ENCODE assay signal across 1 cellular context in the genomic region with DNA sequence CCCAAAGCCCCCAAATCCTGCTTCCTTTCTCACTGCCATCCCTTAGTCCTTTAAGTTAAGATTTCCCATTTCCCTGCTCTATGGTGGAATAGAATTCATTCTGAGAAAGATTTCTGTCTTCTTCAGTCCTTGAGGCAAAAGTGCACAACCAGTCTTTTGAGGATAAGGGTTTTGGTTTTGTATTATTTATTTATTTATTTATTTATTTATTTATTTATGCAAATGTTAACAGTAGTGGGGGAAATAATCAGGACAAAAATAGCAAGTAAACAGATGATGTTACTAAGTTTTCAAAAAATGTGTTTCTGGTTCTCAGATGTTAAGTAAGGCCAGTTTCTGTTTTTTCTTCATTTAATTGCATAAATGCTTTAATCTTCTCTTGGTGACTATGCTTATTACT.
TF ChIP-seq lines count a peak whose summit lies in the region.

No MANE protein-coding gene starts in this region.

TF ChIP-seq in HEK293, 187 proteins besides CTCF, POLR2A, EP300 and RAD21 (continued from another document and continues in another):
- TF ChIP-seq, protein P1, sequence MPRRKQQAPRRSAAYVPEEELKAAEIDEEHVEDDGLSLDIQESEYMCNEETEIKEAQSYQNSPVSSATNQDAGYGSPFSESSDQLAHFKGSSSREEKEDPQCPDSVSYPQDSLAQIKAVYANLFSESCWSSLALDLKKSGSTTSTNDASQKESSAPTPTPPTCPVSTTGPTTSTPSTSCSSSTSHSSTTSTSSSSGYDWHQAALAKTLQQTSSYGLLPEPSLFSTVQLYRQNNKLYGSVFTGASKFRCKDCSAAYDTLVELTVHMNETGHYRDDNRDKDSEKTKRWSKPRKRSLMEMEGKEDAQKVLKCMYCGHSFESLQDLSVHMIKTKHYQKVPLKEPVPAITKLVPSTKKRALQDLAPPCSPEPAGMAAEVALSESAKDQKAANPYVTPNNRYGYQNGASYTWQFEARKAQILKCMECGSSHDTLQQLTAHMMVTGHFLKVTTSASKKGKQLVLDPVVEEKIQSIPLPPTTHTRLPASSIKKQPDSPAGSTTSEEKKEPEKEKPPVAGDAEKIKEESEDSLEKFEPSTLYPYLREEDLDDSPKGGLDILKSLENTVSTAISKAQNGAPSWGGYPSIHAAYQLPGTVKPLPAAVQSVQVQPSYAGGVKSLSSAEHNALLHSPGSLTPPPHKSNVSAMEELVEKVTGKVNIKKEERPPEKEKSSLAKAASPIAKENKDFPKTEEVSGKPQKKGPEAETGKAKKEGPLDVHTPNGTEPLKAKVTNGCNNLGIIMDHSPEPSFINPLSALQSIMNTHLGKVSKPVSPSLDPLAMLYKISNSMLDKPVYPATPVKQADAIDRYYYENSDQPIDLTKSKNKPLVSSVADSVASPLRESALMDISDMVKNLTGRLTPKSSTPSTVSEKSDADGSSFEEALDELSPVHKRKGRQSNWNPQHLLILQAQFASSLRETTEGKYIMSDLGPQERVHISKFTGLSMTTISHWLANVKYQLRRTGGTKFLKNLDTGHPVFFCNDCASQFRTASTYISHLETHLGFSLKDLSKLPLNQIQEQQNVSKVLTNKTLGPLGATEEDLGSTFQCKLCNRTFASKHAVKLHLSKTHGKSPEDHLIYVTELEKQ (tag by site-specific recombination; IDR thresholded peaks at IDR 0.05; ENCODE audit: borderline replicate concordance), result no peak
- TF ChIP-seq ZFP37 (tag by site-specific recombination; IDR thresholded peaks at IDR 0.05) (no peak), ZSCAN16 (tag by site-specific recombination; IDR thresholded peaks at IDR 0.05) (no peak), ZNF24 (tag by site-specific recombination; IDR thresholded peaks at IDR 0.05) (no peak), ZFP41 (tag by site-specific recombination; IDR thresholded peaks at IDR 0.05; ENCODE audit: borderline replicate concordance) (no peak), ZNF274 (IDR thresholded peaks at IDR 0.05; ENCODE audit: low read length) (no peak), ZNF274 (tag by site-specific recombination; IDR thresholded peaks at IDR 0.05; ENCODE audit: borderline replicate concordance) (no peak), ZBTB8A (tag by site-specific recombination; IDR thresholded peaks at IDR 0.05) (peak; percentile 51; the same call in 1 of the 2 replicates), ZBTB1 (tag by site-specific recombination; IDR thresholded peaks at IDR 0.05) (no peak), ZNF585B (tag by site-specific recombination; IDR thresholded peaks at IDR 0.05) (no peak), ZNF654 (tag by site-specific recombination; IDR thresholded peaks at IDR 0.05; ENCODE audit: low read depth) (0 out of 2 replicates have a peak, but pooled peaks have one; percentile 8), ZNF433 (tag by site-specific recombination; IDR thresholded peaks at IDR 0.05; ENCODE audit: low read depth) (0 out of 2 replicates have a peak, but pooled peaks have one; percentile 21), ZNF670 (tag by site-specific recombination; IDR thresholded peaks at IDR 0.05; ENCODE audit: low read depth) (no peak), YY2 (tag by site-specific recombination; IDR thresholded peaks at IDR 0.05) (no peak), ZNF623 (tag by site-specific recombination; IDR thresholded peaks at IDR 0.05) (peak; percentile 61), ZNF530 (tag by site-specific recombination; IDR thresholded peaks at IDR 0.05; ENCODE audit: low read depth) (0 out of 2 replicates have a peak, but pooled peaks have one; percentile 18), ZNF677 (tag by site-specific recombination; IDR thresholded peaks at IDR 0.05) (no peak), ZNF658 (tag by site-specific recombination; IDR thresholded peaks at IDR 0.05) (no peak), ZNF266 (tag by site-specific recombination; IDR thresholded peaks at IDR 0.05; ENCODE audit: low read depth) (peak; percentile 55; the same call in 1 of the 2 replicates), HOXC10 (CRISPR knock-in tag; IDR thresholded peaks at IDR 0.05) (no peak), ZNF837 (tag by site-specific recombination; IDR thresholded peaks at IDR 0.05) (no peak), ZNF140 (tag by site-specific recombination; IDR thresholded peaks at IDR 0.05) (0 out of 2 replicates have a peak, but pooled peaks have one; percentile 36), BCL11A (tag by site-specific recombination; IDR thresholded peaks at IDR 0.05; ENCODE audit: low read depth) (no peak), ZNF10 (tag by site-specific recombination; IDR thresholded peaks at IDR 0.05) (no peak)
- TF ChIP-seq, protein P2, sequence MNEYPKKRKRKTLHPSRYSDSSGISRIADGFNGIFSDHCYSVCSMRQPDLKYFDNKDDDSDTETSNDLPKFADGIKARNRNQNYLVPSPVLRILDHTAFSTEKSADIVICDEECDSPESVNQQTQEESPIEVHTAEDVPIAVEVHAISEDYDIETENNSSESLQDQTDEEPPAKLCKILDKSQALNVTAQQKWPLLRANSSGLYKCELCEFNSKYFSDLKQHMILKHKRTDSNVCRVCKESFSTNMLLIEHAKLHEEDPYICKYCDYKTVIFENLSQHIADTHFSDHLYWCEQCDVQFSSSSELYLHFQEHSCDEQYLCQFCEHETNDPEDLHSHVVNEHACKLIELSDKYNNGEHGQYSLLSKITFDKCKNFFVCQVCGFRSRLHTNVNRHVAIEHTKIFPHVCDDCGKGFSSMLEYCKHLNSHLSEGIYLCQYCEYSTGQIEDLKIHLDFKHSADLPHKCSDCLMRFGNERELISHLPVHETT (tag by site-specific recombination; IDR thresholded peaks at IDR 0.05), result no peak
- TF ChIP-seq, protein P3, sequence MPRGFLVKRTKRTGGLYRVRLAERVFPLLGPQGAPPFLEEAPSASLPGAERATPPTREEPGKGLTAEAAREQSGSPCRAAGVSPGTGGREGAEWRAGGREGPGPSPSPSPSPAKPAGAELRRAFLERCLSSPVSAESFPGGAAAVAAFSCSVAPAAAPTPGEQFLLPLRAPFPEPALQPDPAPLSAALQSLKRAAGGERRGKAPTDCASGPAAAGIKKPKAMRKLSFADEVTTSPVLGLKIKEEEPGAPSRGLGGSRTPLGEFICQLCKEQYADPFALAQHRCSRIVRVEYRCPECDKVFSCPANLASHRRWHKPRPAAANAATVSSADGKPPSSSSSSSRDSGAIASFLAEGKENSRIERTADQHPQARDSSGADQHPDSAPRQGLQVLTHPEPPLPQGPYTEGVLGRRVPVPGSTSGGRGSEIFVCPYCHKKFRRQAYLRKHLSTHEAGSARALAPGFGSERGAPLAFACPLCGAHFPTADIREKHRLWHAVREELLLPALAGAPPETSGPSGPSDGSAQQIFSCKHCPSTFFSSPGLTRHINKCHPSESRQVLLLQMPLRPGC (tag by site-specific recombination; IDR thresholded peaks at IDR 0.05), result no peak
- TF ChIP-seq, protein P4, sequence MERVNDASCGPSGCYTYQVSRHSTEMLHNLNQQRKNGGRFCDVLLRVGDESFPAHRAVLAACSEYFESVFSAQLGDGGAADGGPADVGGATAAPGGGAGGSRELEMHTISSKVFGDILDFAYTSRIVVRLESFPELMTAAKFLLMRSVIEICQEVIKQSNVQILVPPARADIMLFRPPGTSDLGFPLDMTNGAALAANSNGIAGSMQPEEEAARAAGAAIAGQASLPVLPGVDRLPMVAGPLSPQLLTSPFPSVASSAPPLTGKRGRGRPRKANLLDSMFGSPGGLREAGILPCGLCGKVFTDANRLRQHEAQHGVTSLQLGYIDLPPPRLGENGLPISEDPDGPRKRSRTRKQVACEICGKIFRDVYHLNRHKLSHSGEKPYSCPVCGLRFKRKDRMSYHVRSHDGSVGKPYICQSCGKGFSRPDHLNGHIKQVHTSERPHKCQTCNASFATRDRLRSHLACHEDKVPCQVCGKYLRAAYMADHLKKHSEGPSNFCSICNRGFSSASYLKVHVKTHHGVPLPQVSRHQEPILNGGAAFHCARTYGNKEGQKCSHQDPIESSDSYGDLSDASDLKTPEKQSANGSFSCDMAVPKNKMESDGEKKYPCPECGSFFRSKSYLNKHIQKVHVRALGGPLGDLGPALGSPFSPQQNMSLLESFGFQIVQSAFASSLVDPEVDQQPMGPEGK (tag by site-specific recombination; IDR thresholded peaks at IDR 0.05), result no peak
- TF ChIP-seq, protein P5, sequence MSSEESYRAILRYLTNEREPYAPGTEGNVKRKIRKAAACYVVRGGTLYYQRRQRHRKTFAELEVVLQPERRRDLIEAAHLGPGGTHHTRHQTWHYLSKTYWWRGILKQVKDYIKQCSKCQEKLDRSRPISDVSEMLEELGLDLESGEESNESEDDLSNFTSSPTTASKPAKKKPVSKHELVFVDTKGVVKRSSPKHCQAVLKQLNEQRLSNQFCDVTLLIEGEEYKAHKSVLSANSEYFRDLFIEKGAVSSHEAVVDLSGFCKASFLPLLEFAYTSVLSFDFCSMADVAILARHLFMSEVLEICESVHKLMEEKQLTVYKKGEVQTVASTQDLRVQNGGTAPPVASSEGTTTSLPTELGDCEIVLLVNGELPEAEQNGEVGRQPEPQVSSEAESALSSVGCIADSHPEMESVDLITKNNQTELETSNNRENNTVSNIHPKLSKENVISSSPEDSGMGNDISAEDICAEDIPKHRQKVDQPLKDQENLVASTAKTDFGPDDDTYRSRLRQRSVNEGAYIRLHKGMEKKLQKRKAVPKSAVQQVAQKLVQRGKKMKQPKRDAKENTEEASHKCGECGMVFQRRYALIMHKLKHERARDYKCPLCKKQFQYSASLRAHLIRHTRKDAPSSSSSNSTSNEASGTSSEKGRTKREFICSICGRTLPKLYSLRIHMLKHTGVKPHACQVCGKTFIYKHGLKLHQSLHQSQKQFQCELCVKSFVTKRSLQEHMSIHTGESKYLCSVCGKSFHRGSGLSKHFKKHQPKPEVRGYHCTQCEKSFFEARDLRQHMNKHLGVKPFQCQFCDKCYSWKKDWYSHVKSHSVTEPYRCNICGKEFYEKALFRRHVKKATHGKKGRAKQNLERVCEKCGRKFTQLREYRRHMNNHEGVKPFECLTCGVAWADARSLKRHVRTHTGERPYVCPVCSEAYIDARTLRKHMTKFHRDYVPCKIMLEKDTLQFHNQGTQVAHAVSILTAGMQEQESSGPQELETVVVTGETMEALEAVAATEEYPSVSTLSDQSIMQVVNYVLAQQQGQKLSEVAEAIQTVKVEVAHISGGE (tag by site-specific recombination; conservative IDR thresholded peaks at IDR 0.05; ENCODE audit: low read depth), result peak; percentile 47; the same call in 1 of the 2 replicates
- TF ChIP-seq, protein P6, sequence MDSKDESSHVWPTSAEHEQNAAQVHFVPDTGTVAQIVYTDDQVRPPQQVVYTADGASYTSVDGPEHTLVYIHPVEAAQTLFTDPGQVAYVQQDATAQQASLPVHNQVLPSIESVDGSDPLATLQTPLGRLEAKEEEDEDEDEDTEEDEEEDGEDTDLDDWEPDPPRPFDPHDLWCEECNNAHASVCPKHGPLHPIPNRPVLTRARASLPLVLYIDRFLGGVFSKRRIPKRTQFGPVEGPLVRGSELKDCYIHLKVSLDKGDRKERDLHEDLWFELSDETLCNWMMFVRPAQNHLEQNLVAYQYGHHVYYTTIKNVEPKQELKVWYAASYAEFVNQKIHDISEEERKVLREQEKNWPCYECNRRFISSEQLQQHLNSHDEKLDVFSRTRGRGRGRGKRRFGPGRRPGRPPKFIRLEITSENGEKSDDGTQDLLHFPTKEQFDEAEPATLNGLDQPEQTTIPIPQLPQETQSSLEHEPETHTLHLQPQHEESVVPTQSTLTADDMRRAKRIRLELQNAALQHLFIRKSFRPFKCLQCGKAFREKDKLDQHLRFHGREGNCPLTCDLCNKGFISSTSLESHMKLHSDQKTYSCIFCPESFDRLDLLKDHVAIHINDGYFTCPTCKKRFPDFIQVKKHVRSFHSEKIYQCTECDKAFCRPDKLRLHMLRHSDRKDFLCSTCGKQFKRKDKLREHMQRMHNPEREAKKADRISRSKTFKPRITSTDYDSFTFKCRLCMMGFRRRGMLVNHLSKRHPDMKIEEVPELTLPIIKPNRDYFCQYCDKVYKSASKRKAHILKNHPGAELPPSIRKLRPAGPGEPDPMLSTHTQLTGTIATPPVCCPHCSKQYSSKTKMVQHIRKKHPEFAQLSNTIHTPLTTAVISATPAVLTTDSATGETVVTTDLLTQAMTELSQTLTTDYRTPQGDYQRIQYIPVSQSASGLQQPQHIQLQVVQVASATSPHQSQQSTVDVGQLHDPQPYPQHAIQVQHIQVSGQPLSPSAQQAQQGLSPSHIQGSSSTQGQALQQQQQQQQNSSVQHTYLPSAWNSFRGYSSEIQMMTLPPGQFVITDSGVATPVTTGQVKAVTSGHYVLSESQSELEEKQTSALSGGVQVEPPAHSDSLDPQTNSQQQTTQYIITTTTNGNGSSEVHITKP (tag by site-specific recombination; IDR thresholded peaks at IDR 0.05), result no peak
- TF ChIP-seq, protein P7, sequence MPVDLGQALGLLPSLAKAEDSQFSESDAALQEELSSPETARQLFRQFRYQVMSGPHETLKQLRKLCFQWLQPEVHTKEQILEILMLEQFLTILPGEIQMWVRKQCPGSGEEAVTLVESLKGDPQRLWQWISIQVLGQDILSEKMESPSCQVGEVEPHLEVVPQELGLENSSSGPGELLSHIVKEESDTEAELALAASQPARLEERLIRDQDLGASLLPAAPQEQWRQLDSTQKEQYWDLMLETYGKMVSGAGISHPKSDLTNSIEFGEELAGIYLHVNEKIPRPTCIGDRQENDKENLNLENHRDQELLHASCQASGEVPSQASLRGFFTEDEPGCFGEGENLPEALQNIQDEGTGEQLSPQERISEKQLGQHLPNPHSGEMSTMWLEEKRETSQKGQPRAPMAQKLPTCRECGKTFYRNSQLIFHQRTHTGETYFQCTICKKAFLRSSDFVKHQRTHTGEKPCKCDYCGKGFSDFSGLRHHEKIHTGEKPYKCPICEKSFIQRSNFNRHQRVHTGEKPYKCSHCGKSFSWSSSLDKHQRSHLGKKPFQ (tag by site-specific recombination; IDR thresholded peaks at IDR 0.05), result no peak
- TF ChIP-seq, protein P8, sequence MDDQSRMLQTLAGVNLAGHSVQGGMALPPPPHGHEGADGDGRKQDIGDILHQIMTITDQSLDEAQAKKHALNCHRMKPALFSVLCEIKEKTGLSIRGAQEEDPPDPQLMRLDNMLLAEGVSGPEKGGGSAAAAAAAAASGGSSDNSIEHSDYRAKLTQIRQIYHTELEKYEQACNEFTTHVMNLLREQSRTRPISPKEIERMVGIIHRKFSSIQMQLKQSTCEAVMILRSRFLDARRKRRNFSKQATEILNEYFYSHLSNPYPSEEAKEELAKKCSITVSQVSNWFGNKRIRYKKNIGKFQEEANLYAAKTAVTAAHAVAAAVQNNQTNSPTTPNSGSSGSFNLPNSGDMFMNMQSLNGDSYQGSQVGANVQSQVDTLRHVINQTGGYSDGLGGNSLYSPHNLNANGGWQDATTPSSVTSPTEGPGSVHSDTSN (CRISPR knock-in tag; IDR thresholded peaks at IDR 0.05), result no peak
- TF ChIP-seq, protein P9, sequence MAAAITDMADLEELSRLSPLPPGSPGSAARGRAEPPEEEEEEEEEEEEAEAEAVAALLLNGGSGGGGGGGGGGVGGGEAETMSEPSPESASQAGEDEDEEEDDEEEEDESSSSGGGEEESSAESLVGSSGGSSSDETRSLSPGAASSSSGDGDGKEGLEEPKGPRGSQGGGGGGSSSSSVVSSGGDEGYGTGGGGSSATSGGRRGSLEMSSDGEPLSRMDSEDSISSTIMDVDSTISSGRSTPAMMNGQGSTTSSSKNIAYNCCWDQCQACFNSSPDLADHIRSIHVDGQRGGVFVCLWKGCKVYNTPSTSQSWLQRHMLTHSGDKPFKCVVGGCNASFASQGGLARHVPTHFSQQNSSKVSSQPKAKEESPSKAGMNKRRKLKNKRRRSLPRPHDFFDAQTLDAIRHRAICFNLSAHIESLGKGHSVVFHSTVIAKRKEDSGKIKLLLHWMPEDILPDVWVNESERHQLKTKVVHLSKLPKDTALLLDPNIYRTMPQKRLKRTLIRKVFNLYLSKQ (tag by site-specific recombination; IDR thresholded peaks at IDR 0.05; ENCODE audit: borderline replicate concordance), result no peak
